In genomic region chr20:8203366-8203765, GRCh38 we compare ENCODE assay signal across 22 cellular contexts.
"Had no signal": no experiment of that assay in that cellular context is flagged by ENCODE, and none has a peak within 500 bp of the region (broad histone marks: within the 10 kb centered on the region; RNA-seq: fewer than 3 reads in every experiment).

No MANE protein-coding gene starts in this region.

- H3K27ac Mint-ChIP-seq: dendritic cell treated with granulocyte-macrophage colony-stimulating factor and Interleukin-4, amounts not matched to agents 40 ng/mL and 50 ng/mL, for 4 days; effector memory CD8-positive, alpha-beta T cell; endodermal cell had no signal

- H3K9me3 Mint-ChIP-seq: dendritic cell treated with granulocyte-macrophage colony-stimulating factor and Interleukin-4, amounts not matched to agents 40 ng/mL and 50 ng/mL, for 4 days; effector memory CD8-positive, alpha-beta T cell; endodermal cell had no signal

- DNase-seq: colonic mucosa; cortex of kidney; dermis blood vessel endothelial cell; dorsolateral prefrontal cortex; effector CD4-positive, alpha-beta T cell; effector CD8-positive, alpha-beta T cell; effector memory CD4-positive, alpha-beta T cell; effector memory CD8-positive, alpha-beta T cell; endodermal cell; erythroblast; esophagus squamous epithelium; foreskin fibroblast; foreskin keratinocyte; foreskin melanocyte; gastrocnemius medialis; glutamatergic neuron; heart left ventricle; heart right ventricle had no signal

- H3K4me1 Mint-ChIP-seq: endodermal cell had no signal

- H3K4me3 Mint-ChIP-seq: dendritic cell treated with granulocyte-macrophage colony-stimulating factor and Interleukin-4, amounts not matched to agents 40 ng/mL and 50 ng/mL, for 4 days; effector memory CD8-positive, alpha-beta T cell; endodermal cell had no signal

- H3K27me3 ChIP-seq: colonic mucosa, dorsolateral prefrontal cortex, esophagus muscularis mucosa, esophagus squamous epithelium, foreskin keratinocyte, gastrocnemius medialis, gastroesophageal sphincter, heart left ventricle, heart right ventricle had no signal

- H3K36me3 ChIP-seq: colonic mucosa, esophagus muscularis mucosa, esophagus squamous epithelium, gastrocnemius medialis, gastroesophageal sphincter, heart left ventricle, heart right ventricle had no signal

- H3K9me3 ChIP-seq: colonic mucosa, esophagus muscularis mucosa, esophagus squamous epithelium, gastrocnemius medialis, gastroesophageal sphincter, heart right ventricle had no signal

- H3K27me3 Mint-ChIP-seq: dendritic cell treated with granulocyte-macrophage colony-stimulating factor and Interleukin-4, amounts not matched to agents 40 ng/mL and 50 ng/mL, for 4 days; effector memory CD8-positive, alpha-beta T cell had no signal

- H3K4me1 ChIP-seq: colonic mucosa, esophagus squamous epithelium, foreskin keratinocyte had no signal

- H3K4me3 ChIP-seq: colonic mucosa, coronary artery, dorsolateral prefrontal cortex, esophagus muscularis mucosa, esophagus squamous epithelium, gastrocnemius medialis, gastroesophageal sphincter, heart left ventricle, heart right ventricle had no signal
